Comparison of ENCODE assay signal across 2 cellular contexts in the genomic region with DNA sequence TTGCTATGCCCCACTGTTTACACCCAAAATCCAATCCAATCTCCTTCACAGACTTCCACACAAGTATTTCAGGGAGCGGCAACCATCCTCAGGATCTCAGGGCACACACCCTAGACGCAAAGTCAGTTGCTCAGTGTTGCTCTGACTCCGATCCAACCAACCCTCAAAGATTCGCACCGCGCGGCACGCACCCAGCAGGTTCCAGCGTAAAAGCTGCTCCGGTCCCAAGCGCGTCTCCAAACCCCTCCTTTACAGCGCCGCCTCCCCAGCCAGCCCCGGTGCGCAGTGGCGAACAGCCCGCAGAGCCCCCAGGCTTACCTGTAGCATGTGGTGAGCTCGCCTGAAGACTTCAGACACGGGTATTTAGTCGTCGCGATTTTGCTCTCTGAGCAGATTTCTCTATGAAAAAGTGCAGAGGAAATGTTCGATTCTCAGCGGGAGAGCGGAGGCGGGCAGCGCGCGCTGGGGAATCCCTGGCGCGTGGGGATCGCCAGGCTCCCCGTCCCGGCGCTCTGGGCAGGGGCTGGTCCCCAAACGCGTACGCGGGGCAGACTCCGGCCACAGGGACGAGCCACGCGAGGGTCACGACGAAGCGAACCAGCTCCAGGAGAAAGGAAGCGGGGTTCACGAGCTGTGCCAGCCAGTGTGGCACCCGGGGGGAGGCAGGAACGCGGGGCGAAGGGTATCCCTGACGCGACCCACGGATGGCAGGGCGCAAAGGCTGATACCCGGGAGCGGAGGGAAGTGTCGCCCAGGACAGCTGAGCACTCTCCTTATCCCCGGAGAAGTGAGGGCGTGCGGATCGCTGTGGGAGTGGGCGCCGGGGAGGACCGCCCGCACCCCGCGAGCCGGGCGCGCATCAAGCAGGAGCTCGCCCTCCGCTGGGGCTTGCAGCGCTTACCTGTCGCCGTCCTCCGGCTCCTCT.
TF ChIP-seq lines count a peak whose summit lies in the region.

No MANE protein-coding gene starts in this region.

TF ChIP-seq in HEK293, 187 proteins besides CTCF, POLR2A, EP300 and RAD21 (continued from another document and continues in another):
- TF ChIP-seq, protein P1, sequence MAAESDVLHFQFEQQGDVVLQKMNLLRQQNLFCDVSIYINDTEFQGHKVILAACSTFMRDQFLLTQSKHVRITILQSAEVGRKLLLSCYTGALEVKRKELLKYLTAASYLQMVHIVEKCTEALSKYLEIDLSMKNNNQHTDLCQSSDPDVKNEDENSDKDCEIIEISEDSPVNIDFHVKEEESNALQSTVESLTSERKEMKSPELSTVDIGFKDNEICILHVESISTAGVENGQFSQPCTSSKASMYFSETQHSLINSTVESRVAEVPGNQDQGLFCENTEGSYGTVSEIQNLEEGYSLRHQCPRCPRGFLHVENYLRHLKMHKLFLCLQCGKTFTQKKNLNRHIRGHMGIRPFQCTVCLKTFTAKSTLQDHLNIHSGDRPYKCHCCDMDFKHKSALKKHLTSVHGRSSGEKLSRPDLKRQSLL (tag by site-specific recombination; IDR thresholded peaks at IDR 0.05): no peak
- no peak for TF ChIP-seq ZNF561 (tag by site-specific recombination; IDR thresholded peaks at IDR 0.05; ENCODE audit: borderline replicate concordance)
- TF ChIP-seq ZBTB21 (tag by site-specific recombination; IDR thresholded peaks at IDR 0.05): no peak
- TF ChIP-seq ZNF558 (tag by site-specific recombination; IDR thresholded peaks at IDR 0.05): no peak
- no peak for TF ChIP-seq SALL2 (tag by site-specific recombination; IDR thresholded peaks at IDR 0.05; ENCODE audit: borderline replicate concordance)
- TF ChIP-seq ZNF544 (tag by site-specific recombination; IDR thresholded peaks at IDR 0.05): no peak
- TF ChIP-seq ZNF138 (tag by site-specific recombination; IDR thresholded peaks at IDR 0.05; ENCODE audit: borderline replicate concordance): no peak
- no peak for TF ChIP-seq ZSCAN23 (tag by site-specific recombination; IDR thresholded peaks at IDR 0.05)
- TF ChIP-seq ZNF19 (tag by site-specific recombination; IDR thresholded peaks at IDR 0.05; ENCODE audit: low read depth): no peak
- peak; percentile 76 for TF ChIP-seq ZNF335 (tag by site-specific recombination; conservative IDR thresholded peaks at IDR 0.05)
- no peak for TF ChIP-seq ZNF155 (tag by site-specific recombination; IDR thresholded peaks at IDR 0.05)
- peak; percentile 62; the same call in 1 of the 2 replicates for TF ChIP-seq ZNF600 (tag by site-specific recombination; IDR thresholded peaks at IDR 0.05)
- no peak for TF ChIP-seq ZNF133 (tag by site-specific recombination; IDR thresholded peaks at IDR 0.05)
- TF ChIP-seq ZEB2 (tag by site-specific recombination; IDR thresholded peaks at IDR 0.05): no peak
- TF ChIP-seq YY1 (tag by site-specific recombination; IDR thresholded peaks at IDR 0.05): no peak
- TF ChIP-seq PRDM1 (tag by site-specific recombination; IDR thresholded peaks at IDR 0.05): no peak
- TF ChIP-seq ZNF792 (tag by site-specific recombination; IDR thresholded peaks at IDR 0.05): peak; percentile 34; the same call in 1 of the 2 replicates
- TF ChIP-seq SCRT1 (tag by site-specific recombination; IDR thresholded peaks at IDR 0.05; ENCODE audit: borderline replicate concordance): peak; percentile 78; the same call in 1 of the 2 replicates
- TF ChIP-seq MYNN (tag by site-specific recombination; IDR thresholded peaks at IDR 0.05; ENCODE audit: borderline replicate concordance): 0 out of 2 replicates have a peak, but pooled peaks have one; percentile 24
- no peak for TF ChIP-seq ZNF146 (tag by site-specific recombination; IDR thresholded peaks at IDR 0.05)
- peak; percentile 94 for TF ChIP-seq ZNF777 (tag by site-specific recombination; IDR thresholded peaks at IDR 0.05; ENCODE audit: borderline replicate concordance)
- no peak for TF ChIP-seq ZNF529 (tag by site-specific recombination; IDR thresholded peaks at IDR 0.05; ENCODE audit: insufficient replicate concordance)
- TF ChIP-seq OSR2 (tag by site-specific recombination; IDR thresholded peaks at IDR 0.05): no peak
- TF ChIP-seq ZBTB17 (tag by site-specific recombination; IDR thresholded peaks at IDR 0.05): peak; percentile 63; the same call in 1 of the 2 replicates
- TF ChIP-seq, protein P2, sequence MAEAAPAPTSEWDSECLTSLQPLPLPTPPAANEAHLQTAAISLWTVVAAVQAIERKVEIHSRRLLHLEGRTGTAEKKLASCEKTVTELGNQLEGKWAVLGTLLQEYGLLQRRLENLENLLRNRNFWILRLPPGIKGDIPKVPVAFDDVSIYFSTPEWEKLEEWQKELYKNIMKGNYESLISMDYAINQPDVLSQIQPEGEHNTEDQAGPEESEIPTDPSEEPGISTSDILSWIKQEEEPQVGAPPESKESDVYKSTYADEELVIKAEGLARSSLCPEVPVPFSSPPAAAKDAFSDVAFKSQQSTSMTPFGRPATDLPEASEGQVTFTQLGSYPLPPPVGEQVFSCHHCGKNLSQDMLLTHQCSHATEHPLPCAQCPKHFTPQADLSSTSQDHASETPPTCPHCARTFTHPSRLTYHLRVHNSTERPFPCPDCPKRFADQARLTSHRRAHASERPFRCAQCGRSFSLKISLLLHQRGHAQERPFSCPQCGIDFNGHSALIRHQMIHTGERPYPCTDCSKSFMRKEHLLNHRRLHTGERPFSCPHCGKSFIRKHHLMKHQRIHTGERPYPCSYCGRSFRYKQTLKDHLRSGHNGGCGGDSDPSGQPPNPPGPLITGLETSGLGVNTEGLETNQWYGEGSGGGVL (tag by site-specific recombination; IDR thresholded peaks at IDR 0.05): 0 out of 2 replicates have a peak, but pooled peaks have one; percentile 27
- TF ChIP-seq ZNF341 (tag by site-specific recombination; IDR thresholded peaks at IDR 0.05; ENCODE audit: low read depth): no peak
- TF ChIP-seq ZNF248 (tag by site-specific recombination; IDR thresholded peaks at IDR 0.05): no peak
- no peak for TF ChIP-seq TCF7L2 (IDR thresholded peaks at IDR 0.05; ENCODE audit: borderline replicate concordance, low read depth, low read length)

TF ChIP-seq in WTC11, 78 proteins besides CTCF, POLR2A, EP300 and RAD21 (continued from another document and continues in another):
- TF ChIP-seq, protein P3, sequence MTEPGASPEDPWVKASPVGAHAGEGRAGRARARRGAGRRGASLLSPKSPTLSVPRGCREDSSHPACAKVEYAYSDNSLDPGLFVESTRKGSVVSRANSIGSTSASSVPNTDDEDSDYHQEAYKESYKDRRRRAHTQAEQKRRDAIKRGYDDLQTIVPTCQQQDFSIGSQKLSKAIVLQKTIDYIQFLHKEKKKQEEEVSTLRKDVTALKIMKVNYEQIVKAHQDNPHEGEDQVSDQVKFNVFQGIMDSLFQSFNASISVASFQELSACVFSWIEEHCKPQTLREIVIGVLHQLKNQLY (CRISPR knock-in tag; IDR thresholded peaks at IDR 0.05): no peak
- TF ChIP-seq MXD4 (CRISPR knock-in tag; IDR thresholded peaks at IDR 0.05; ENCODE audit: borderline replicate concordance) (no peak), CBFB (CRISPR knock-in tag; IDR thresholded peaks at IDR 0.05; ENCODE audit: low read depth) (no peak), ZNF396 (CRISPR knock-in tag; IDR thresholded peaks at IDR 0.05; ENCODE audit: borderline replicate concordance) (no peak), ZNF121 (CRISPR knock-in tag; IDR thresholded peaks at IDR 0.05) (no peak), NFE2L1 (CRISPR knock-in tag; IDR thresholded peaks at IDR 0.05) (no peak), TEAD4 (CRISPR knock-in tag; IDR thresholded peaks at IDR 0.05) (no peak), OVOL2 (CRISPR knock-in tag; IDR thresholded peaks at IDR 0.05; ENCODE audit: borderline replicate concordance) (no peak), FOXK1 (CRISPR knock-in tag; IDR thresholded peaks at IDR 0.05) (no peak)
- TF ChIP-seq, protein P4, sequence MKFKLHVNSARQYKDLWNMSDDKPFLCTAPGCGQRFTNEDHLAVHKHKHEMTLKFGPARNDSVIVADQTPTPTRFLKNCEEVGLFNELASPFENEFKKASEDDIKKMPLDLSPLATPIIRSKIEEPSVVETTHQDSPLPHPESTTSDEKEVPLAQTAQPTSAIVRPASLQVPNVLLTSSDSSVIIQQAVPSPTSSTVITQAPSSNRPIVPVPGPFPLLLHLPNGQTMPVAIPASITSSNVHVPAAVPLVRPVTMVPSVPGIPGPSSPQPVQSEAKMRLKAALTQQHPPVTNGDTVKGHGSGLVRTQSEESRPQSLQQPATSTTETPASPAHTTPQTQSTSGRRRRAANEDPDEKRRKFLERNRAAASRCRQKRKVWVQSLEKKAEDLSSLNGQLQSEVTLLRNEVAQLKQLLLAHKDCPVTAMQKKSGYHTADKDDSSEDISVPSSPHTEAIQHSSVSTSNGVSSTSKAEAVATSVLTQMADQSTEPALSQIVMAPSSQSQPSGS (CRISPR knock-in tag; IDR thresholded peaks at IDR 0.05; ENCODE audit: borderline replicate concordance, low read depth): no peak
- TF ChIP-seq, protein P5, sequence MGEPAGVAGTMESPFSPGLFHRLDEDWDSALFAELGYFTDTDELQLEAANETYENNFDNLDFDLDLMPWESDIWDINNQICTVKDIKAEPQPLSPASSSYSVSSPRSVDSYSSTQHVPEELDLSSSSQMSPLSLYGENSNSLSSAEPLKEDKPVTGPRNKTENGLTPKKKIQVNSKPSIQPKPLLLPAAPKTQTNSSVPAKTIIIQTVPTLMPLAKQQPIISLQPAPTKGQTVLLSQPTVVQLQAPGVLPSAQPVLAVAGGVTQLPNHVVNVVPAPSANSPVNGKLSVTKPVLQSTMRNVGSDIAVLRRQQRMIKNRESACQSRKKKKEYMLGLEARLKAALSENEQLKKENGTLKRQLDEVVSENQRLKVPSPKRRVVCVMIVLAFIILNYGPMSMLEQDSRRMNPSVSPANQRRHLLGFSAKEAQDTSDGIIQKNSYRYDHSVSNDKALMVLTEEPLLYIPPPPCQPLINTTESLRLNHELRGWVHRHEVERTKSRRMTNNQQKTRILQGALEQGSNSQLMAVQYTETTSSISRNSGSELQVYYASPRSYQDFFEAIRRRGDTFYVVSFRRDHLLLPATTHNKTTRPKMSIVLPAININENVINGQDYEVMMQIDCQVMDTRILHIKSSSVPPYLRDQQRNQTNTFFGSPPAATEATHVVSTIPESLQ (CRISPR knock-in tag; IDR thresholded peaks at IDR 0.05): no peak
- TF ChIP-seq, protein P6, sequence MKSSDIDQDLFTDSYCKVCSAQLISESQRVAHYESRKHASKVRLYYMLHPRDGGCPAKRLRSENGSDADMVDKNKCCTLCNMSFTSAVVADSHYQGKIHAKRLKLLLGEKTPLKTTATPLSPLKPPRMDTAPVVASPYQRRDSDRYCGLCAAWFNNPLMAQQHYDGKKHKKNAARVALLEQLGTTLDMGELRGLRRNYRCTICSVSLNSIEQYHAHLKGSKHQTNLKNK (CRISPR knock-in tag; IDR thresholded peaks at IDR 0.05): no peak
- TF ChIP-seq, protein P7, sequence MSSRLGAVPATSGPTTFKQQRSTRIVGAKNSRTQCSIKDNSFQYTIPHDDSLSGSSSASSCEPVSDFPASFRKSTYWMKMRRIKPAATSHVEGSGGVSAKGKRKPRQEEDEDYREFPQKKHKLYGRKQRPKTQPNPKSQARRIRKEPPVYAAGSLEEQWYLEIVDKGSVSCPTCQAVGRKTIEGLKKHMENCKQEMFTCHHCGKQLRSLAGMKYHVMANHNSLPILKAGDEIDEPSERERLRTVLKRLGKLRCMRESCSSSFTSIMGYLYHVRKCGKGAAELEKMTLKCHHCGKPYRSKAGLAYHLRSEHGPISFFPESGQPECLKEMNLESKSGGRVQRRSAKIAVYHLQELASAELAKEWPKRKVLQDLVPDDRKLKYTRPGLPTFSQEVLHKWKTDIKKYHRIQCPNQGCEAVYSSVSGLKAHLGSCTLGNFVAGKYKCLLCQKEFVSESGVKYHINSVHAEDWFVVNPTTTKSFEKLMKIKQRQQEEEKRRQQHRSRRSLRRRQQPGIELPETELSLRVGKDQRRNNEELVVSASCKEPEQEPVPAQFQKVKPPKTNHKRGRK (CRISPR knock-in tag; IDR thresholded peaks at IDR 0.05; ENCODE audit: borderline replicate concordance): no peak
- TF ChIP-seq, protein P8, sequence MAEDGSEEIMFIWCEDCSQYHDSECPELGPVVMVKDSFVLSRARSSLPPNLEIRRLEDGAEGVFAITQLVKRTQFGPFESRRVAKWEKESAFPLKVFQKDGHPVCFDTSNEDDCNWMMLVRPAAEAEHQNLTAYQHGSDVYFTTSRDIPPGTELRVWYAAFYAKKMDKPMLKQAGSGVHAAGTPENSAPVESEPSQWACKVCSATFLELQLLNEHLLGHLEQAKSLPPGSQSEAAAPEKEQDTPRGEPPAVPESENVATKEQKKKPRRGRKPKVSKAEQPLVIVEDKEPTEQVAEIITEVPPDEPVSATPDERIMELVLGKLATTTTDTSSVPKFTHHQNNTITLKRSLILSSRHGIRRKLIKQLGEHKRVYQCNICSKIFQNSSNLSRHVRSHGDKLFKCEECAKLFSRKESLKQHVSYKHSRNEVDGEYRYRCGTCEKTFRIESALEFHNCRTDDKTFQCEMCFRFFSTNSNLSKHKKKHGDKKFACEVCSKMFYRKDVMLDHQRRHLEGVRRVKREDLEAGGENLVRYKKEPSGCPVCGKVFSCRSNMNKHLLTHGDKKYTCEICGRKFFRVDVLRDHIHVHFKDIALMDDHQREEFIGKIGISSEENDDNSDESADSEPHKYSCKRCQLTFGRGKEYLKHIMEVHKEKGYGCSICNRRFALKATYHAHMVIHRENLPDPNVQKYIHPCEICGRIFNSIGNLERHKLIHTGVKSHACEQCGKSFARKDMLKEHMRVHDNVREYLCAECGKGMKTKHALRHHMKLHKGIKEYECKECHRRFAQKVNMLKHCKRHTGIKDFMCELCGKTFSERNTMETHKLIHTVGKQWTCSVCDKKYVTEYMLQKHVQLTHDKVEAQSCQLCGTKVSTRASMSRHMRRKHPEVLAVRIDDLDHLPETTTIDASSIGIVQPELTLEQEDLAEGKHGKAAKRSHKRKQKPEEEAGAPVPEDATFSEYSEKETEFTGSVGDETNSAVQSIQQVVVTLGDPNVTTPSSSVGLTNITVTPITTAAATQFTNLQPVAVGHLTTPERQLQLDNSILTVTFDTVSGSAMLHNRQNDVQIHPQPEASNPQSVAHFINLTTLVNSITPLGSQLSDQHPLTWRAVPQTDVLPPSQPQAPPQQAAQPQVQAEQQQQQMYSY (CRISPR knock-in tag; IDR thresholded peaks at IDR 0.05): no peak
- TF ChIP-seq, protein P9, sequence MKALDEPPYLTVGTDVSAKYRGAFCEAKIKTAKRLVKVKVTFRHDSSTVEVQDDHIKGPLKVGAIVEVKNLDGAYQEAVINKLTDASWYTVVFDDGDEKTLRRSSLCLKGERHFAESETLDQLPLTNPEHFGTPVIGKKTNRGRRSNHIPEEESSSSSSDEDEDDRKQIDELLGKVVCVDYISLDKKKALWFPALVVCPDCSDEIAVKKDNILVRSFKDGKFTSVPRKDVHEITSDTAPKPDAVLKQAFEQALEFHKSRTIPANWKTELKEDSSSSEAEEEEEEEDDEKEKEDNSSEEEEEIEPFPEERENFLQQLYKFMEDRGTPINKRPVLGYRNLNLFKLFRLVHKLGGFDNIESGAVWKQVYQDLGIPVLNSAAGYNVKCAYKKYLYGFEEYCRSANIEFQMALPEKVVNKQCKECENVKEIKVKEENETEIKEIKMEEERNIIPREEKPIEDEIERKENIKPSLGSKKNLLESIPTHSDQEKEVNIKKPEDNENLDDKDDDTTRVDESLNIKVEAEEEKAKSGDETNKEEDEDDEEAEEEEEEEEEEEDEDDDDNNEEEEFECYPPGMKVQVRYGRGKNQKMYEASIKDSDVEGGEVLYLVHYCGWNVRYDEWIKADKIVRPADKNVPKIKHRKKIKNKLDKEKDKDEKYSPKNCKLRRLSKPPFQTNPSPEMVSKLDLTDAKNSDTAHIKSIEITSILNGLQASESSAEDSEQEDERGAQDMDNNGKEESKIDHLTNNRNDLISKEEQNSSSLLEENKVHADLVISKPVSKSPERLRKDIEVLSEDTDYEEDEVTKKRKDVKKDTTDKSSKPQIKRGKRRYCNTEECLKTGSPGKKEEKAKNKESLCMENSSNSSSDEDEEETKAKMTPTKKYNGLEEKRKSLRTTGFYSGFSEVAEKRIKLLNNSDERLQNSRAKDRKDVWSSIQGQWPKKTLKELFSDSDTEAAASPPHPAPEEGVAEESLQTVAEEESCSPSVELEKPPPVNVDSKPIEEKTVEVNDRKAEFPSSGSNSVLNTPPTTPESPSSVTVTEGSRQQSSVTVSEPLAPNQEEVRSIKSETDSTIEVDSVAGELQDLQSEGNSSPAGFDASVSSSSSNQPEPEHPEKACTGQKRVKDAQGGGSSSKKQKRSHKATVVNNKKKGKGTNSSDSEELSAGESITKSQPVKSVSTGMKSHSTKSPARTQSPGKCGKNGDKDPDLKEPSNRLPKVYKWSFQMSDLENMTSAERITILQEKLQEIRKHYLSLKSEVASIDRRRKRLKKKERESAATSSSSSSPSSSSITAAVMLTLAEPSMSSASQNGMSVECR (CRISPR knock-in tag; IDR thresholded peaks at IDR 0.05; ENCODE audit: borderline replicate concordance): no peak
